In the genomic region with DNA sequence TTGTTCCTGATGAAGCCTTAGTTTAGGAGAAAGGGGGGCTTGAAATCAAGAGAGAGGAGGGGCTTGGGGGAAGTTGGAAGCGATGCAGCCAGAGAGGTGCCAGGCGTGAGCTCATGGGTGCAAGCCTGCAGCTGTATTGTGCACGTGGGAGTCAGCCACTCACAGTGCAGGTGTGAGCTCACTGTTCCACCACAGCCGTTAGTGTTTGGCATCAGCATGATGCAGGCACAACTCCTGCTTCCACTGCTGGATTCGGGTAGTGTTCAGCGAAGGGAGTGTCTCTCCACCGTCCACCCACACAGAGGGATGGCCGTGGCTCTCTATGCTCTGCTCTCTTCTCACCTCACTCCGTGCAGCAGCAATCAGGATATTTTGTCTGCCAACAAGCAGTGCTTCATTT, we compare ENCODE assay signal across 12 cellular contexts.
DNase-seq lines count a peak whose midpoint lies in the region; ATAC-seq, FAIRE-seq and TF ChIP-seq lines count a peak whose summit lies in the region.
"Had no signal": no experiment of that assay in that cellular context is flagged by ENCODE, and none has a peak within 500 bp of the region (broad histone marks: within the 10 kb centered on the region; RNA-seq: fewer than 3 reads in every experiment).

No MANE protein-coding gene starts in this region.

- peak; percentile 74 for DNase-seq in activated CD4-positive, alpha-beta T cell treated with anti-CD3 and anti-CD28 coated beads for 36 hours
- DNase-seq in activated CD4-positive, alpha-beta T cell treated with anti-CD3 and anti-CD28 coated beads for 1 hour, result no peak
- peak; percentile 75 for DNase-seq in activated CD8-positive, alpha-beta T cell treated with anti-CD3 and anti-CD28 coated beads for 36 hours
- DNase-seq in H1 (ENCODE audit: low read depth in 1 of 2, low spot score in 2 of 2) (no peak), vagina (ENCODE audit: extremely low spot score in 2 of 2) (no peak), lower leg skin (ENCODE audit: low spot score in 2 of 2) (no peak), AG08396 (ENCODE audit: low spot score) (no peak)
- DNase-seq in stimulated activated CD4-positive, alpha-beta T cell treated with anti-CD3 and anti-CD28 coated beads, Interleukin-4, amount 100 ng/mL, for 1 hour, result peak; percentile 24
- DNase-seq: kidney, NCI-H2029 treated with DMSO at 0.1 percent for 48 hours had no signal

- no peak overlapping the region for H2AFZ ChIP-seq in H1 (ENCODE audit: low read length)

- no peak overlapping the region for H2BK120ac ChIP-seq in H1 (replicated peaks; ENCODE audit: low read depth, low read length)

- intact Hi-C loops in activated CD4-positive, alpha-beta T cell treated with anti-CD3 and anti-CD28 coated beads for 36 hours (cut with DNase I, micrococcal nuclease), result loop anchor here in 1 of 2 experiments (10.0 kb wide), 1 partner anchor 385 kb away; the partner anchor contains the start of gene GIGYF2
- intact Hi-C loops in activated CD8-positive, alpha-beta T cell treated with anti-CD3 and anti-CD28 coated beads for 36 hours (cut with micrococcal nuclease), result no loop called here
- intact Hi-C loops in vagina (cut with DNase I), result no loop called here
- intact Hi-C loops in lower leg skin (cut with DNase I; ENCODE audit: low total_unique reads), result loop anchor here (10.0 kb wide), 1 partner anchor 45 kb away; no protein-coding TSS in a partner anchor

- H3K27me3 ChIP-seq in H1 (replicated peaks in 1 of 4; ENCODE audit: control insufficient read depth in 3 of 4, extremely low read depth in 1 of 4, insufficient read depth in 3 of 4, low read length in 3 of 4), result no peaks in the 10 kb centered on the region
- no peaks in the 10 kb centered on the region for H3K27me3 ChIP-seq in vagina

- no peaks in the 10 kb centered on the region for H4K20me1 ChIP-seq in H1 (replicated peaks in 1 of 2; ENCODE audit: control insufficient read depth in 1 of 2, insufficient read depth in 2 of 2, low read length in 2 of 2)

- CTCF ChIA-PET in activated CD4-positive, alpha-beta T cell treated with anti-CD3 and anti-CD28 coated beads for 36 hours (lab: Charles Lee), result interaction anchor here (0.7 to 4.7 kb wide), 9 partner anchors 10 to 171 kb away, joined by 3 to 22 read pairs (median 3); no protein-coding TSS in a partner anchor
- CTCF ChIA-PET in activated CD8-positive, alpha-beta T cell treated with anti-CD3 and anti-CD28 coated beads for 36 hours (lab: Charles Lee), result interaction anchor here (0.9 to 5.4 kb wide), 6 partner anchors 11 to 409 kb away, joined by 3 to 53 read pairs (median 13); no protein-coding TSS in a partner anchor
- CTCF ChIA-PET in H1 (lab: Charles Lee; ENCODE audit: partially characterized antibody), result interaction anchor here (0.6 to 7.7 kb wide), 13 partner anchors 12 to 449 kb away, joined by 3 to 65 read pairs (median 4); no protein-coding TSS in a partner anchor

- H3K27ac Mint-ChIP-seq in activated CD4-positive, alpha-beta T cell treated with anti-CD3 and anti-CD28 coated beads for 36 hours, result peak overlapping the region; percentile 76
- peak overlapping the region; percentile 89 for H3K27ac Mint-ChIP-seq in activated CD8-positive, alpha-beta T cell treated with anti-CD3 and anti-CD28 coated beads for 36 hours

- H3K27ac ChIP-seq in H1 (ENCODE audit: low read depth, low read length) (no peak overlapping the region), vagina (no peak overlapping the region)

- 0 out of 2 replicates have a peak overlapping the region, but pooled peaks have one; percentile 5 for H2BK5ac ChIP-seq in H1 (ENCODE audit: low read depth, low read length)

- H3K36me3 ChIP-seq in H1 (ENCODE audit: control insufficient read depth in 2 of 4, insufficient read depth in 4 of 4, low read length in 3 of 4) (no peaks in the 10 kb centered on the region), vagina (no peaks in the 10 kb centered on the region)

- H3K79me1 ChIP-seq in H1 (ENCODE audit: low read depth, low read length), result no peaks in the 10 kb centered on the region

- peaks cover 17% of the 10 kb centered on the region for H3K9me3 Mint-ChIP-seq in activated CD4-positive, alpha-beta T cell treated with anti-CD3 and anti-CD28 coated beads for 36 hours (ENCODE audit: low read depth)
- H3K9me3 Mint-ChIP-seq in activated CD8-positive, alpha-beta T cell treated with anti-CD3 and anti-CD28 coated beads for 36 hours, result peaks cover 19% of the 10 kb centered on the region

- H3K14ac ChIP-seq in H1 (ENCODE audit: insufficient read length), result no peak overlapping the region

- TF ChIP-seq RAD21 in H1 (IDR thresholded peaks at IDR 0.05 in 1 of 2, conservative IDR thresholded peaks at IDR 0.05 in 1 of 2; ENCODE audit: low read depth in 2 of 2, low read length in 2 of 2), result no peak

- no peak overlapping the region for H3K18ac ChIP-seq in H1 (ENCODE audit: extremely low read depth, low read length)

- no peaks in the 10 kb centered on the region for H3K23me2 ChIP-seq in H1 (ENCODE audit: low read depth, low read length)

- no peak overlapping the region for H2AK5ac ChIP-seq in H1 (ENCODE audit: low read depth, low read length)

- H2BK12ac ChIP-seq in H1 (ENCODE audit: low read depth, low read length), result no peak overlapping the region

- H3K4me2 ChIP-seq in H1 (ENCODE audit: insufficient read depth in 1 of 2, low read depth in 2 of 2, low read length in 2 of 2), result no peak overlapping the region

- no peak overlapping the region for H3K4ac ChIP-seq in H1 (replicated peaks; ENCODE audit: insufficient read length, low read depth, low read length)

- H3K4me1 ChIP-seq in H1 (replicated peaks in 1 of 4; ENCODE audit: control insufficient read depth in 3 of 4, insufficient read depth in 4 of 4, low read length in 3 of 4) (no peaks in the 10 kb centered on the region), vagina (peaks cover 27% of the 10 kb centered on the region)

- no peaks in the 10 kb centered on the region for H3K27me3 Mint-ChIP-seq in activated CD4-positive, alpha-beta T cell treated with anti-CD3 and anti-CD28 coated beads for 36 hours
- no peaks in the 10 kb centered on the region for H3K27me3 Mint-ChIP-seq in activated CD8-positive, alpha-beta T cell treated with anti-CD3 and anti-CD28 coated beads for 36 hours
- H3K27me3 Mint-ChIP-seq: IgD-negative memory B cell had no signal

- H3K4me3 ChIP-seq in H1 (ENCODE audit: extremely low read depth in 1 of 4, insufficient read depth in 2 of 4, low read depth in 3 of 4, low read length in 4 of 4) (no peak overlapping the region), vagina (no peak overlapping the region), lower leg skin (ENCODE audit: low read depth, poor library complexity, severe bottlenecking) (no peak overlapping the region)

- H4K8ac ChIP-seq in H1 (ENCODE audit: extremely low read depth, insufficient read depth, low read length), result peak overlapping the region; percentile 79; the same call in 1 of the 2 replicates

- TF ChIP-seq EP300 in H1 (IDR thresholded peaks at IDR 0.05; ENCODE audit: borderline replicate concordance in 1 of 2, low read depth in 2 of 2, low read length in 2 of 2), result no peak

- 97% methylated on average over 9 of the region's 9 CpGs; no CpG with 5 or more reads in 1 of the 2 experiments for WGBS in H1 (ENCODE audit: extremely low coverage in 1 of 2, insufficient coverage in 1 of 2, insufficient read length in 1 of 2, insufficient replicate concordance in 2 of 2, low coverage in 1 of 2, low lambda C conversion rate in 2 of 2, missing lambda C conversion rate in 1 of 2), 2 experiments
- WGBS in lower leg skin, 2 donors, result 42 to 43% methylated on average over 9 of the region's 9 CpGs

- peaks cover 18% of the 10 kb centered on the region for H3K36me3 Mint-ChIP-seq in activated CD4-positive, alpha-beta T cell treated with anti-CD3 and anti-CD28 coated beads for 36 hours (ENCODE audit: low read depth)
- peaks cover 35% of the 10 kb centered on the region for H3K36me3 Mint-ChIP-seq in activated CD8-positive, alpha-beta T cell treated with anti-CD3 and anti-CD28 coated beads for 36 hours (ENCODE audit: low read depth)

- H3K4me1 Mint-ChIP-seq in activated CD4-positive, alpha-beta T cell treated with anti-CD3 and anti-CD28 coated beads for 36 hours, result peaks cover 69% of the 10 kb centered on the region
- H3K4me1 Mint-ChIP-seq in activated CD8-positive, alpha-beta T cell treated with anti-CD3 and anti-CD28 coated beads for 36 hours (ENCODE audit: low read depth), result peaks cover 66% of the 10 kb centered on the region

- no peaks in the 10 kb centered on the region for H3K79me2 ChIP-seq in H1 (ENCODE audit: control insufficient read depth in 1 of 2, insufficient read depth in 2 of 2, low read length in 2 of 2)

- TF ChIP-seq POLR2A in H1 (IDR thresholded peaks at IDR 0.05; ENCODE audit: control extremely low read depth in 1 of 2, low read depth in 2 of 2, low read length in 2 of 2) (no peak), vagina (IDR thresholded peaks at IDR 0.05) (no peak), lower leg skin (IDR thresholded peaks at IDR 0.05) (no peak)

- no peak overlapping the region for H4K5ac ChIP-seq in H1 (ENCODE audit: insufficient read length, low read depth, low read length)

- TF ChIP-seq CTCF in activated CD8-positive, alpha-beta T cell treated with anti-CD3 and anti-CD28 coated beads for 36 hours (IDR thresholded peaks at IDR 0.05), result no peak
- TF ChIP-seq CTCF in H1 (IDR thresholded peaks at IDR 0.05; ENCODE audit: control extremely low read depth in 1 of 3, insufficient read depth in 1 of 3, low read depth in 1 of 3, low read length in 3 of 3), result no peak
- no peak for TF ChIP-seq CTCF in vagina (IDR thresholded peaks at IDR 0.05)
- TF ChIP-seq CTCF in lower leg skin (IDR thresholded peaks at IDR 0.05), result no peak

- no peak overlapping the region for H2BK15ac ChIP-seq in H1 (ENCODE audit: low read length)

- no peak overlapping the region for H3K9ac ChIP-seq in H1 (replicated peaks in 1 of 4; ENCODE audit: extremely low read depth in 1 of 4, low read depth in 3 of 4, low read length in 3 of 4)

- no peak overlapping the region for H4K91ac ChIP-seq in H1 (replicated peaks; ENCODE audit: insufficient read length, low read length)

- H2BK20ac ChIP-seq in H1 (ENCODE audit: low read length), result no peak overlapping the region

- peaks cover 7% of the 10 kb centered on the region in 2 experiments for H3K9me3 ChIP-seq in H1 (ENCODE audit: insufficient read depth in 2 of 2, low read depth in 1 of 2, low read length in 1 of 2)
- no peaks in the 10 kb centered on the region for H3K9me3 ChIP-seq in vagina

- peak; percentile 76 for ATAC-seq in activated CD4-positive, alpha-beta T cell treated with anti-CD3 and anti-CD28 coated beads for 36 hours
- peak; percentile 70 for ATAC-seq in activated CD8-positive, alpha-beta T cell treated with anti-CD3 and anti-CD28 coated beads for 36 hours
- ATAC-seq: HCT116 had no signal

- H3K4me3 Mint-ChIP-seq in activated CD4-positive, alpha-beta T cell treated with anti-CD3 and anti-CD28 coated beads for 36 hours, result no peak overlapping the region
- H3K4me3 Mint-ChIP-seq in activated CD8-positive, alpha-beta T cell treated with anti-CD3 and anti-CD28 coated beads for 36 hours, result peak overlapping the region; percentile 31

- no peak overlapping the region for H3K23ac ChIP-seq in H1 (ENCODE audit: insufficient read length)

- no peak for FAIRE-seq in H1 (lab: Jason Lieb, UNC)
- FAIRE-seq: kidney had no signal

- H3K56ac ChIP-seq in H1 (replicated peaks; ENCODE audit: insufficient read length, low read depth, low read length), result no peak overlapping the region

- POLR2A ChIA-PET in activated CD4-positive, alpha-beta T cell treated with anti-CD3 and anti-CD28 coated beads for 36 hours (lab: Charles Lee), result no interaction called here
- POLR2A ChIA-PET in activated CD8-positive, alpha-beta T cell treated with anti-CD3 and anti-CD28 coated beads for 36 hours (lab: Charles Lee), result interaction anchor here (0.7 to 1.4 kb wide), 2 partner anchors 10 to 384 kb away, joined by 3 read pairs; partner anchors contain the start of gene NPPC
- POLR2A ChIA-PET in H1 (lab: Charles Lee; ENCODE audit: partially characterized antibody), result no interaction called here

Comparison
In these comparisons a context has a peak if more than half of its experiments do, and no peak if none do; other contexts are left out.
1. DNase-seq: peak in activated CD4-positive, alpha-beta T cell treated with anti-CD3 and anti-CD28 coated beads for 36 hours (single experiment), activated CD8-positive, alpha-beta T cell treated with anti-CD3 and anti-CD28 coated beads for 36 hours (single experiment) and stimulated activated CD4-positive, alpha-beta T cell treated with anti-CD3 and anti-CD28 coated beads, Interleukin-4, amount 100 ng/mL, for 1 hour (single experiment); none in activated CD4-positive, alpha-beta T cell treated with anti-CD3 and anti-CD28 coated beads for 1 hour (single experiment), H1 (0 of 2), vagina (0 of 2), lower leg skin (0 of 2) and AG08396 (single experiment).